1 cellular context compared by ENCODE assay signal in the genomic region with DNA sequence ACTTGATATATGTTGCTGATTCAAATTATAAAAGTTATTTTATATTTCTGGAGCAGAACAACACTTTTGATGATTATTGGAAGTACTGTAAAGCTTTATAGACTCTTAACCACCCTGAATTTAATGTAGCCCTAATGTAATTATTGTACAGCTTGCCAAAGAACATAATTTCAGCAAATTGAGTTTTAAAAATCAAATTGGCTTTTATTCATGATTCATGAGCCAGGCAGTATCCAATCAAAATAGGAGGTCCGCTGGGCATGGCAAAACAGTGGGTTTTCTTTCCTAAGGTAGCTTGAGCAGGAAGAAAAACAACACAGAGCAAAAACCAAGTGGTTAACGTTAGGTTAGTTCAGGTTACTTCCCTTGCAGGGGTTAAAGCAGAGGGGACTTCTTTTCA.
TF ChIP-seq lines count a peak whose summit lies in the region.

No MANE protein-coding gene starts in this region.

TF ChIP-seq in IMR-90, 13 proteins besides CTCF, POLR2A, EP300 and RAD21 (continued from another document):
- TF ChIP-seq ELK1 (IDR thresholded peaks at IDR 0.05; ENCODE audit: borderline replicate concordance, low read depth, low read length) (no peak), SMC3 (IDR thresholded peaks at IDR 0.05; ENCODE audit: low read depth, low read length) (no peak), BHLHE40 (IDR thresholded peaks at IDR 0.05; ENCODE audit: low read depth, low read length) (no peak), MXI1 (IDR thresholded peaks at IDR 0.05; ENCODE audit: borderline replicate concordance, low read depth, low read length) (no peak)
TF ChIP-seq in IMR-90: peak in this region for 0.
